ENCODE assay signal across 8 cellular contexts in the genomic region with DNA sequence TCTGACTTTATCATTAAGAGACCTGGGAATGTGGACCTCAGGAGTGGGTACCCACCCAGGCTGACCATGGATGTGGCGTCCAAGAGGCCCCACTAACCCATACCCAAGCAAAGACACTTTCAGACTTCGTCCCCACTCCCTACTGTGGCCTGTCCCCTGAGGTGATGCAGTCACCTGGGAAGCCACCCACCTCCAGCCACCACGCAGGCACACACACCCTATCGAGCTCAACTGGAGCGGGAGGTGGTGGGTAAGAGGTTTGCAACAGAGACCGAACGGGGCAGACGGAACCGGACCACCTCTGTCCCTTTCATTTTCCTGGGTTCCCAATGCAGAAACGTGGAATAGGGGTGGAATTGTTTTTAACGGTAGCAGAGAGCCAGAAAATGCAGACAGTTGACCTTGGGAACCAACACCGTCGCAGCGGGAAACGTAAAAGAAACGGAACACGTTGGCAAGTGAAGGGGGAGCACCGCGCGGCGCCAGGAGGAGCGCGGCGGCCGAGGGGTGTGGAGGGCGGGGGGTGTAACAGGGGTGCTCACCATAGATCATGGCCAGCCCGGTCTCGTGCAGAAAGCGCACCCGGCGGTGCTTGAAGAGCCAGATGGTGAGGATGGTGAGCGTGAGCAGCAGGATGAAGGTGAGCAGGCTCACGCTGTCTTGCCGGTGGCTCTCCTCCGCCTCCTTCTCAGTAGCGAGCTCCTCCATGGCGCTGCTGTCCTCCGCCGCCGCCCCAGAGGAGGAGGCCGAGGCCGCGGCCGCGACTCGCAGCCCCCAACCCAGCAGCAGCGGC. TPM values are rescaled to one million over a fixed set of nuclear protein-coding genes. Genes with fewer than 3 reads are reported as not detected.
DNase-seq lines count a peak whose midpoint lies in the region; ATAC-seq and TF ChIP-seq lines count a peak whose summit lies in the region.

No MANE protein-coding gene starts in this region.

- peaks cover 52% of the 10 kb centered on the region for H3K79me2 ChIP-seq in OCI-LY3 (ENCODE audit: low read length)

- intact Hi-C loops in ascending aorta (cut with DNase I): loop anchor here (2.0 to 10.0 kb wide), 4 partner anchors 78 to 274 kb away; a partner anchor contains a TSS

- H3K4me1 ChIP-seq in OCI-LY3 (ENCODE audit: low read length): peaks cover 43% of the 10 kb centered on the region
- peaks cover 0 to 4% of the 10 kb centered on the region in 2 donors for H3K4me1 ChIP-seq in ascending aorta

- peak overlapping the region; percentile 79 for H3K9ac ChIP-seq in OCI-LY3 (ENCODE audit: low read length)

- H3K36me3 ChIP-seq in OCI-LY3 (replicated peaks; ENCODE audit: low read depth, low read length) (peaks cover 1% of the 10 kb centered on the region), ascending aorta (no peaks in the 10 kb centered on the region)

- H3K27me3 ChIP-seq in OCI-LY3 (ENCODE audit: low read depth, low read length) (0 out of 2 replicates have a peak, but pooled peaks cover 3% of the 10 kb centered on the region), ascending aorta (no peaks in the 10 kb centered on the region)

- H2AFZ ChIP-seq in OCI-LY3 (ENCODE audit: low read depth, low read length): peak overlapping the region; percentile 25; the same call in 1 of the 2 replicates

- ATAC-seq in GM18517 (IDR thresholded peaks at IDR 0.05; ENCODE audit: unreplicated experiment) (peak; percentile 15), HG02763 (IDR thresholded peaks at IDR 0.05; ENCODE audit: unreplicated experiment) (peak; percentile 10), GM18873 (IDR thresholded peaks at IDR 0.05; ENCODE audit: low FRiP score, unreplicated experiment) (no peak)

- H3K4me3 ChIP-seq in OCI-LY3 (ENCODE audit: low read length): peak overlapping the region; percentile 95
- H3K4me3 ChIP-seq in ascending aorta: peak overlapping the region; percentile 59 to 67

- H3K9me3 ChIP-seq in OCI-LY3 (ENCODE audit: insufficient read depth, low read length): no peaks in the 10 kb centered on the region
- H3K9me3 ChIP-seq in ascending aorta: no peaks in the 10 kb centered on the region

- DNase-seq in ascending aorta (ENCODE audit: low spot score in 2 of 2) (no peak), inferior parietal cortex (ENCODE audit: extremely low spot score) (peak; percentile 3)
- peak; percentile 5 to 14 for DNase-seq in stimulated activated CD4-positive, alpha-beta T cell treated with anti-CD3 and anti-CD28 coated beads, Interleukin-2, amount 100 ng/mL, for 48 hours
- no peak for DNase-seq in effector CD8-positive, alpha-beta T cell (lab: John Stamatoyannopoulos, UW)

- peak overlapping the region; percentile 80 for H3K4me2 ChIP-seq in OCI-LY3 (ENCODE audit: low read length)

- TF ChIP-seq CTCF in OCI-LY3 (IDR thresholded peaks at IDR 0.05; ENCODE audit: low read depth, low read length) (no peak), ascending aorta (IDR thresholded peaks at IDR 0.05) (no peak)

- peak overlapping the region; percentile 60 for H3K27ac ChIP-seq in OCI-LY3 (ENCODE audit: low read length)
- peak overlapping the region in 1 of 2 donors; percentile 5 for H3K27ac ChIP-seq in ascending aorta

- H4K20me1 ChIP-seq in OCI-LY3 (ENCODE audit: insufficient read depth, low read length): no peaks in the 10 kb centered on the region

RNA-seq across cellular contexts. Expression of a gene that starts 0.6 kb away (rescaled TPM):
- 5.5 TPM for total RNA-seq in ascending aorta

Comparison
In these comparisons a context has a peak if more than half of its experiments do, and no peak if none do; other contexts are left out.
1. DNase-seq: peak in inferior parietal cortex (single experiment) and stimulated activated CD4-positive, alpha-beta T cell treated with anti-CD3 and anti-CD28 coated beads, Interleukin-2, amount 100 ng/mL, for 48 hours (2 of 2); none in ascending aorta (0 of 2) and effector CD8-positive, alpha-beta T cell (single experiment).